ENCODE assay signal across 31 cellular contexts in genomic region chr16:1550696-1551095, GRCh38. TPM values are rescaled to one million over a fixed set of nuclear protein-coding genes. Genes with fewer than 3 reads are reported as not detected.
DNase-seq lines count a peak whose midpoint lies in the region; ATAC-seq and TF ChIP-seq lines count a peak whose summit lies in the region.
"Had no signal": no experiment of that assay in that cellular context is flagged by ENCODE, and none has a peak within 500 bp of the region (broad histone marks: within the 10 kb centered on the region; RNA-seq: fewer than 3 reads in every experiment).

No MANE protein-coding gene starts in this region.

- no peak for TF ChIP-seq CTCF in left ventricle myocardium inferior (IDR thresholded peaks at IDR 0.05; ENCODE audit: borderline replicate concordance)
- TF ChIP-seq CTCF in gastroesophageal sphincter (IDR thresholded peaks at IDR 0.05): no peak

- peaks cover 48% of the 10 kb centered on the region for H3K36me3 ChIP-seq in left ventricle myocardium inferior
- H3K36me3 ChIP-seq in gastroesophageal sphincter: peaks cover 0 to 86% of the 10 kb centered on the region in 2 donors

- peak overlapping the region; percentile 68 for H3K27ac Mint-ChIP-seq in stimulated activated effector memory CD8-positive, alpha-beta T cell treated with anti-CD3 and anti-CD28 coated beads, Interleukin-12 subunit alpha, Interleukin-12 subunit beta, amount 100 ng/mL, for 72 hours
- H3K27ac Mint-ChIP-seq: activated CD4-positive, alpha-beta T cell treated with anti-CD3 and anti-CD28 coated beads, Interleukin-2, amount 10 ng/mL, durations not matched to agents 24 days and 14 days; IgD-negative memory B cell had no signal

- TF ChIP-seq EP300 in gastroesophageal sphincter (IDR thresholded peaks at IDR 0.05): no peak

- intact Hi-C loops in left ventricle myocardium inferior (cut with micrococcal nuclease) (no loop called here), cardiac septum (cut with DNase I) (loop anchor here (5.0 kb wide), 1 partner anchor 43 kb away; no protein-coding TSS in a partner anchor)

- DNase-seq in left ventricle myocardium inferior: no peak
- no peak for DNase-seq in cardiac septum (ENCODE audit: low spot score)
- DNase-seq in stimulated activated effector memory CD8-positive, alpha-beta T cell treated with anti-CD3 and anti-CD28 coated beads, Interleukin-12 subunit alpha, Interleukin-12 subunit beta, amount 100 ng/mL, for 72 hours (ENCODE audit: low spot score in 2 of 2): no peak
- no peak for DNase-seq in stimulated activated CD8-positive, alpha-beta memory T cell treated with anti-CD3 and anti-CD28 coated beads, Interleukin-4, amount 100 ng/mL, for 48 hours
- no peak for DNase-seq in COR-L47 (lab: John Stamatoyannopoulos, UW)
- DNase-seq: activated CD4-positive, alpha-beta T cell treated with anti-CD3 and anti-CD28 coated beads, Interleukin-2, amount 10 ng/mL, durations not matched to agents 24 days and 14 days; activated naive CD4-positive, alpha-beta T cell treated with anti-CD3 and anti-CD28 coated beads, Interleukin-2, amount 50 U/mL, for 16 hours; activated T-cell treated with anti-CD3 and anti-CD28 coated beads, Interleukin-2, amount 50 U/mL, for 4 hours; BE2C; cortex of kidney; esophagus squamous epithelium; foreskin melanocyte; hippocampal formation; immature natural killer cell; naive thymus-derived CD8-positive, alpha-beta T cell; NCI-H1105; NCI-H187 treated with DMSO at 0.1 percent for 48 hours; NCI-H2171 treated with DMSO at 0.1 percent for 48 hours; NCI-H524; NK-92 treated with Interleukin-12 subunit alpha and Interleukin-12 subunit beta, amount 100 ng/mL, for 24 hours; PC-9; SHP77 treated with DMSO at 0.1 percent for 48 hours; stimulated activated CD4-positive, alpha-beta T cell treated with anti-CD3 and anti-CD28 coated beads, Interleukin-1b, Interleukin-23, amount 100 ng/mL, for 48 hours; SW 1271; T1000 had no signal

- no peaks in the 10 kb centered on the region for H3K9me3 Mint-ChIP-seq in stimulated activated effector memory CD8-positive, alpha-beta T cell treated with anti-CD3 and anti-CD28 coated beads, Interleukin-12 subunit alpha, Interleukin-12 subunit beta, amount 100 ng/mL, for 72 hours
- H3K9me3 Mint-ChIP-seq: activated CD4-positive, alpha-beta T cell treated with anti-CD3 and anti-CD28 coated beads, Interleukin-2, amount 10 ng/mL, durations not matched to agents 24 days and 14 days; activated T-cell treated with anti-CD3 and anti-CD28 coated beads, Interleukin-2, amount 50 U/mL, for 4 hours; IgD-negative memory B cell; immature natural killer cell; naive thymus-derived CD8-positive, alpha-beta T cell had no signal

- H3K4me3 ChIP-seq in left ventricle myocardium inferior: peak overlapping the region; percentile 12
- no peak overlapping the region for H3K4me3 ChIP-seq in gastroesophageal sphincter
- H3K4me3 ChIP-seq: esophagus squamous epithelium, PC-9, smooth muscle cell had no signal

- no peak overlapping the region for H3K4me3 Mint-ChIP-seq in stimulated activated effector memory CD8-positive, alpha-beta T cell treated with anti-CD3 and anti-CD28 coated beads, Interleukin-12 subunit alpha, Interleukin-12 subunit beta, amount 100 ng/mL, for 72 hours
- H3K4me3 Mint-ChIP-seq: activated CD4-positive, alpha-beta T cell treated with anti-CD3 and anti-CD28 coated beads, Interleukin-2, amount 10 ng/mL, durations not matched to agents 24 days and 14 days; activated T-cell treated with anti-CD3 and anti-CD28 coated beads, Interleukin-2, amount 50 U/mL, for 4 hours; IgD-negative memory B cell; immature natural killer cell had no signal

- H3K4me1 Mint-ChIP-seq in stimulated activated effector memory CD8-positive, alpha-beta T cell treated with anti-CD3 and anti-CD28 coated beads, Interleukin-12 subunit alpha, Interleukin-12 subunit beta, amount 100 ng/mL, for 72 hours: peaks cover 16% of the 10 kb centered on the region
- H3K4me1 Mint-ChIP-seq: IgD-negative memory B cell had no signal

- no peak for TF ChIP-seq POLR2A in gastroesophageal sphincter (IDR thresholded peaks at IDR 0.05)

- H3K4me1 ChIP-seq in left ventricle myocardium inferior: peaks cover 87% of the 10 kb centered on the region
- peaks cover 3 to 88% (median 40%) of the 10 kb centered on the region in 3 donors for H3K4me1 ChIP-seq in gastroesophageal sphincter
- H3K4me1 ChIP-seq: BE2C had no signal

- H3K36me3 Mint-ChIP-seq in stimulated activated effector memory CD8-positive, alpha-beta T cell treated with anti-CD3 and anti-CD28 coated beads, Interleukin-12 subunit alpha, Interleukin-12 subunit beta, amount 100 ng/mL, for 72 hours: peaks cover 35% of the 10 kb centered on the region

- ATAC-seq in gastroesophageal sphincter (no peak), GM19328 (IDR thresholded peaks at IDR 0.05; ENCODE audit: unreplicated experiment) (no peak)
- ATAC-seq in stimulated activated effector memory CD8-positive, alpha-beta T cell treated with anti-CD3 and anti-CD28 coated beads, Interleukin-12 subunit alpha, Interleukin-12 subunit beta, amount 100 ng/mL, for 72 hours: no peak
- ATAC-seq: activated T-cell treated with anti-CD3 and anti-CD28 coated beads, Interleukin-2, amount 50 U/mL, for 4 hours; left lobe of liver; naive thymus-derived CD8-positive, alpha-beta T cell had no signal

- H3K9me3 ChIP-seq in left ventricle myocardium inferior (replicated peaks): no peaks in the 10 kb centered on the region
- H3K9me3 ChIP-seq in gastroesophageal sphincter: no peaks in the 10 kb centered on the region
- H3K9me3 ChIP-seq: BE2C, esophagus squamous epithelium had no signal

- WGBS in gastroesophageal sphincter (ENCODE audit: low coverage in 1 of 2), 2 donors: no CpG with 5 or more reads among the region's 15 CpGs

- H3K27ac ChIP-seq in left ventricle myocardium inferior (replicated peaks): peak overlapping the region; percentile 98
- peak overlapping the region; percentile 59 to 90 (median 82) for H3K27ac ChIP-seq in gastroesophageal sphincter
- H3K27ac ChIP-seq: PC-9 had no signal

- H3K27me3 ChIP-seq in left ventricle myocardium inferior (ENCODE audit: low read depth) (no peaks in the 10 kb centered on the region), gastroesophageal sphincter (no peaks in the 10 kb centered on the region)
- H3K27me3 ChIP-seq: BE2C, esophagus squamous epithelium had no signal

RNA-seq across cellular contexts. Expression of gene TMEM204, which starts 17.2 kb away (rescaled TPM):
- total RNA-seq in left ventricle myocardium inferior: 27.1 TPM
- total RNA-seq in cardiac septum: 19.8 TPM
- total RNA-seq in gastroesophageal sphincter: 10 to 100 TPM; 28.6 to 48.2 (median 36.6) TPM
- total RNA-seq: H4, PC-9 had no signal

RNA-seq across cellular contexts. Expression of gene TELO2, which starts 57.5 kb away (rescaled TPM):
- 17.7 TPM for total RNA-seq in left ventricle myocardium inferior
- 17.7 TPM for total RNA-seq in cardiac septum
- total RNA-seq in gastroesophageal sphincter: 10 to 100 TPM; 10.9 to 33.9 (median 20.8) TPM
